In genomic region chr16:48011466-48011865, GRCh38 we compare ENCODE assay signal across 16 cellular contexts.
DNase-seq lines count a peak whose midpoint lies in the region; ATAC-seq and TF ChIP-seq lines count a peak whose summit lies in the region.
"Had no signal": no experiment of that assay in that cellular context is flagged by ENCODE, and none has a peak within 500 bp of the region (broad histone marks: within the 10 kb centered on the region; RNA-seq: fewer than 3 reads in every experiment).

No MANE protein-coding gene starts in this region.

- H3K4me1 ChIP-seq in H9 (ENCODE audit: insufficient read depth, low read length), result peaks cover 4% of the 10 kb centered on the region; the same call in 1 of the 2 replicates
- H3K4me1 ChIP-seq in aorta (ENCODE audit: control insufficient read depth in 1 of 2, insufficient read depth in 2 of 2, low read length in 2 of 2), result no peaks in the 10 kb centered on the region

- H3K36me3 Mint-ChIP-seq in H9 (ENCODE audit: insufficient read depth in 1 of 3, low read depth in 3 of 3), result peaks cover 0 to 6% (median 3%) of the 10 kb centered on the region in 3 experiments; a peak in 2 of 7 replicates
- peaks cover 9% of the 10 kb centered on the region for H3K36me3 Mint-ChIP-seq in neural crest cell (ENCODE audit: low read depth)
- H3K36me3 Mint-ChIP-seq: CD8-positive, alpha-beta T cell had no signal

- H3K56ac ChIP-seq in H9 (ENCODE audit: insufficient read length, low read depth, low read length), result no peak overlapping the region

- H3K4me3 ChIP-seq in aorta (ENCODE audit: low read length in 2 of 2), result no peak overlapping the region
- H3K4me3 ChIP-seq: GM12878, GM23338, K562 had no signal

- no peak overlapping the region for H2AFZ ChIP-seq in H9 (ENCODE audit: low read length)

- H4K5ac ChIP-seq in H9 (ENCODE audit: insufficient read length, low read depth, low read length), result no peak overlapping the region

- H2BK20ac ChIP-seq in H9 (ENCODE audit: low read depth, low read length, poor library complexity, severe bottlenecking), result no peak overlapping the region

- no peak overlapping the region for H3K4ac ChIP-seq in H9 (ENCODE audit: low read depth, low read length)

- H3K14ac ChIP-seq in H9 (ENCODE audit: insufficient read depth, low read length), result no peak overlapping the region

- no peak overlapping the region for H3K4me3 Mint-ChIP-seq in H9
- no peak overlapping the region for H3K4me3 Mint-ChIP-seq in neural crest cell
- H3K4me3 Mint-ChIP-seq: CD8-positive, alpha-beta T cell; GM23338 had no signal

- no peak overlapping the region for H3K18ac ChIP-seq in H9 (ENCODE audit: insufficient read length, low read depth, low read length)

- no peaks in the 10 kb centered on the region for H3K79me1 ChIP-seq in H9 (ENCODE audit: insufficient read depth, low read depth, low read length, poor library complexity, severe bottlenecking)

- H3K23ac ChIP-seq in H9 (ENCODE audit: insufficient read length, low read depth, low read length), result no peak overlapping the region

- H3K4me2 ChIP-seq in H9 (ENCODE audit: insufficient read depth, insufficient read length, low read length), result no peak overlapping the region
- H3K4me2 ChIP-seq: GM23338 had no signal

- H4K20me1 ChIP-seq in H9 (ENCODE audit: control insufficient read depth, insufficient read depth, insufficient read length), result no peaks in the 10 kb centered on the region

- H3K9me3 ChIP-seq in H9 (ENCODE audit: control insufficient read depth, low read depth, low read length), result no peaks in the 10 kb centered on the region
- peaks cover 2% of the 10 kb centered on the region for H3K9me3 ChIP-seq in aorta (ENCODE audit: control insufficient read depth, low read length)

- intact Hi-C loops in aorta (cut with DNase I), result no loop called here

- no peaks in the 10 kb centered on the region for H3K79me2 ChIP-seq in H9 (ENCODE audit: insufficient read depth, low read length)

- H2BK5ac ChIP-seq in H9 (ENCODE audit: insufficient read length, low read length), result no peak overlapping the region

- H2BK15ac ChIP-seq in H9 (ENCODE audit: low read depth, low read length), result no peak overlapping the region

- no peak overlapping the region for H4K8ac ChIP-seq in H9 (replicated peaks; ENCODE audit: insufficient read length, low read depth, low read length)

- H2BK120ac ChIP-seq in H9 (ENCODE audit: low read depth, low read length, poor library complexity, severe bottlenecking), result no peak overlapping the region

- no peaks in the 10 kb centered on the region for H3K27me3 ChIP-seq in H9 (ENCODE audit: insufficient read depth, low read length)
- H3K27me3 ChIP-seq in aorta (ENCODE audit: control insufficient read depth in 1 of 2, insufficient read depth in 2 of 2, low read length in 1 of 2), result no peaks in the 10 kb centered on the region

- H2AK5ac ChIP-seq in H9 (ENCODE audit: insufficient read length, low read length), result no peak overlapping the region

- no peak overlapping the region for H3K27ac ChIP-seq in H9 (ENCODE audit: insufficient read length, low read depth, low read length)
- H3K27ac ChIP-seq in VCaP, result peak overlapping the region; percentile 68
- H3K27ac ChIP-seq in aorta (ENCODE audit: low read depth in 1 of 2, low read length in 2 of 2), result no peak overlapping the region

- H3K36me3 ChIP-seq in aorta (ENCODE audit: control insufficient read depth in 1 of 2, insufficient read depth in 2 of 2, low read length in 1 of 2), result no peaks in the 10 kb centered on the region

- H3K27me3 Mint-ChIP-seq in H9 (ENCODE audit: low read depth) (peaks cover 2% of the 10 kb centered on the region; the same call in 1 of the 2 replicates), neural crest cell (ENCODE audit: low read depth) (no peaks in the 10 kb centered on the region)

- peaks cover 17 to 18% of the 10 kb centered on the region in 2 experiments for H3K4me1 Mint-ChIP-seq in H9
- H3K4me1 Mint-ChIP-seq in neural crest cell, result peaks cover 46% of the 10 kb centered on the region

- no CpG with 5 or more reads among the region's 3 CpGs for WGBS in H9 (ENCODE audit: extremely low coverage, insufficient read length, low lambda C conversion rate)
- WGBS in aorta, 2 donors, result 64 to 71% methylated on average over 3 of the region's 3 CpGs

- H3T11ph ChIP-seq in H9 (ENCODE audit: low read length), result no peak overlapping the region

- no peak overlapping the region for H2BK12ac ChIP-seq in H9 (ENCODE audit: insufficient read length, low read depth, low read length)

- H3K23me2 ChIP-seq in H9 (ENCODE audit: insufficient read length, low read depth, low read length, poor library complexity, severe bottlenecking), result no peaks in the 10 kb centered on the region

- H3K9me3 Mint-ChIP-seq in H9, result peaks cover 5 to 8% of the 10 kb centered on the region in 2 experiments; a peak in 3 of 5 replicates
- peaks cover 4% of the 10 kb centered on the region for H3K9me3 Mint-ChIP-seq in neural crest cell

- H3K9ac ChIP-seq in H9 (ENCODE audit: extremely low read depth, insufficient read length, low read length), result no peak overlapping the region

- TF ChIP-seq CTCF in H9 (conservative IDR thresholded peaks at IDR 0.05) (no peak), VCaP (conservative IDR thresholded peaks at IDR 0.05) (no peak), neural crest cell (conservative IDR thresholded peaks at IDR 0.05) (no peak)

- ATAC-seq in GM18511 (IDR thresholded peaks at IDR 0.05; ENCODE audit: unreplicated experiment) (no peak), aorta (ENCODE audit: low FRiP score) (no peak)
- ATAC-seq: CD8-positive, alpha-beta T cell; GM12878; GM23338; HCT116; K562 had no signal

- no peak overlapping the region for H4K91ac ChIP-seq in H9 (ENCODE audit: insufficient read length, low read depth, low read length)

- H3K27ac Mint-ChIP-seq in H9 (no peak overlapping the region), neural crest cell (ENCODE audit: unreplicated experiment) (peak overlapping the region; percentile 69)
- H3K27ac Mint-ChIP-seq: CD8-positive, alpha-beta T cell; GM23338 had no signal

- DNase-seq in H9 (peak; percentile 1), neural crest cell (ENCODE audit: low read depth, low spot score) (no peak), OCI-M2 (lab: John Stamatoyannopoulos, UW; ENCODE audit: unreplicated experiment) (no peak), aorta (no peak)
- DNase-seq: ACHN; Calu3; CD8-positive, alpha-beta T cell; DND-41; EL; IMR-90 had no signal
